Comparison of ENCODE assay signal across 1 cellular context in the genomic region with DNA sequence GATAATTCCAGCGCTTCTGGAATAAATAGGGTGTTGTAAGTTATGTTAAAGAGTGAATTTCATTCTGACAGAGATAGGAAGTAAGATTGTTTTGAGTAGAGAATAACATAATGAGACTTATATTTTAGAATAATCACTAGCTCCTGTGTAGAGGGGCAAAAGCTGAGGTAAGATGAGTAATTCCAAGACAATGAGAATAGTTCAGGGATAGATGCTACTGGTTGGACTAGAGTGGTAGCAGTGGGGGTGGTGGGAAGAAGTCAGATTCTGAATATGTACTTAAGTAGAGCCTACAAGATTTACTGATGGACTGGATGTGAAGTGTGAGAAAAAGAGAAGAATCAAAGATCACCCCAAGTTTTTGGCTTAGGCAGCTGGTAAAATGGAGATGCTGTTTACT.
TF ChIP-seq lines count a peak whose summit lies in the region.

No MANE protein-coding gene starts in this region.

TF ChIP-seq in IMR-90, 13 proteins besides CTCF, POLR2A, EP300 and RAD21:
- TF ChIP-seq RCOR1 (IDR thresholded peaks at IDR 0.05; ENCODE audit: insufficient replicate concordance, low read length) = no peak
- TF ChIP-seq CEBPB (IDR thresholded peaks at IDR 0.05; ENCODE audit: low read depth, low read length) = no peak
- TF ChIP-seq, protein P1, sequence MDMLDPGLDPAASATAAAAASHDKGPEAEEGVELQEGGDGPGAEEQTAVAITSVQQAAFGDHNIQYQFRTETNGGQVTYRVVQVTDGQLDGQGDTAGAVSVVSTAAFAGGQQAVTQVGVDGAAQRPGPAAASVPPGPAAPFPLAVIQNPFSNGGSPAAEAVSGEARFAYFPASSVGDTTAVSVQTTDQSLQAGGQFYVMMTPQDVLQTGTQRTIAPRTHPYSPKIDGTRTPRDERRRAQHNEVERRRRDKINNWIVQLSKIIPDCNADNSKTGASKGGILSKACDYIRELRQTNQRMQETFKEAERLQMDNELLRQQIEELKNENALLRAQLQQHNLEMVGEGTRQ (IDR thresholded peaks at IDR 0.05; ENCODE audit: low read depth, low read length) = no peak
- TF ChIP-seq NFE2L2 (IDR thresholded peaks at IDR 0.05; ENCODE audit: low read depth, low read length) = no peak
- TF ChIP-seq CHD1 (IDR thresholded peaks at IDR 0.05; ENCODE audit: low read depth, low read length) = no peak
- TF ChIP-seq MAFK (IDR thresholded peaks at IDR 0.05; ENCODE audit: low read depth, low read length) = no peak
- TF ChIP-seq, protein P2, sequence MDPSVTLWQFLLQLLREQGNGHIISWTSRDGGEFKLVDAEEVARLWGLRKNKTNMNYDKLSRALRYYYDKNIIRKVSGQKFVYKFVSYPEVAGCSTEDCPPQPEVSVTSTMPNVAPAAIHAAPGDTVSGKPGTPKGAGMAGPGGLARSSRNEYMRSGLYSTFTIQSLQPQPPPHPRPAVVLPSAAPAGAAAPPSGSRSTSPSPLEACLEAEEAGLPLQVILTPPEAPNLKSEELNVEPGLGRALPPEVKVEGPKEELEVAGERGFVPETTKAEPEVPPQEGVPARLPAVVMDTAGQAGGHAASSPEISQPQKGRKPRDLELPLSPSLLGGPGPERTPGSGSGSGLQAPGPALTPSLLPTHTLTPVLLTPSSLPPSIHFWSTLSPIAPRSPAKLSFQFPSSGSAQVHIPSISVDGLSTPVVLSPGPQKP (IDR thresholded peaks at IDR 0.05; ENCODE audit: borderline replicate concordance, low read depth, low read length) = no peak
- no peak for TF ChIP-seq SMC3 (IDR thresholded peaks at IDR 0.05; ENCODE audit: low read depth, low read length)
- no peak for TF ChIP-seq MAZ (IDR thresholded peaks at IDR 0.05; ENCODE audit: borderline replicate concordance, low read depth, low read length)
